22 cellular contexts compared by ENCODE assay signal in the genomic region with DNA sequence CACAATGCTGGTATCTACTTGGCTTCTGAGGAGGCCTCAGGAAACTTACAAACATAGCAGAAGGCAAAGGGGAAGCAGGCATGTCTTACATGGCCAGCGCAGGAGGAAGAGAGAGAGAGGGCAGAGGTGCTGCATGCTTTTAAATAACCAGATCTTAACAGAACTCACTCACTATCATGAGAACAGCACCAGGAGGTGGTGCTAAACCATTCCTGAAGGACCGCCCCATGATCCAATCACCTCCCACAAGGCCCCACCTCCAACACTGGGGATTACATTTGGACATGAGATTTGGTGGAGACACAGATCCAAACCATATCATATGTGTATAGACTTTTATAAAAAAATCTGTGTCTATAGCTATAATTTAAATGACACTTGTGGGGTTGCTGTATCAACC. TPM values are rescaled to one million over a fixed set of nuclear protein-coding genes. Genes with fewer than 3 reads are reported as not detected.
DNase-seq lines count a peak whose midpoint lies in the region; ATAC-seq, FAIRE-seq and TF ChIP-seq lines count a peak whose summit lies in the region.
"Had no signal": no experiment of that assay in that cellular context is flagged by ENCODE, and none has a peak within 500 bp of the region (broad histone marks: within the 10 kb centered on the region; RNA-seq: fewer than 3 reads in every experiment).

No MANE protein-coding gene starts in this region.

- peaks cover 14% of the 10 kb centered on the region for H3K9me3 Mint-ChIP-seq in GM23338

- DNase-seq in SK-N-SH: no peak
- peak; percentile 13 for DNase-seq in GM23338 (ENCODE audit: low spot score)
- DNase-seq in bronchial epithelial cell (ENCODE audit: low read depth): no peak
- no peak for DNase-seq in mesenchymal stem cell
- DNase-seq in KG1 (lab: John Stamatoyannopoulos, UW): no peak
- no peak for DNase-seq in GM10248 (ENCODE audit: extremely low spot score)
- no peak for DNase-seq in upper lobe of left lung
- DNase-seq: 8988T; CD8-positive, alpha-beta T cell; DMS53; NCI-H1417; NCI-H187; NCI-H2107; NCI-H2227 treated with DMSO at 0.1 percent for 48 hours; NCI-H510A treated with DMSO at 0.1 percent for 48 hours; NCI-H774; SHP77 treated with DMSO at 0.1 percent for 48 hours had no signal

- WGBS in SK-N-SH (ENCODE audit: low lambda C conversion rate): 91% methylated on average over 2 of the region's 2 CpGs
- WGBS in mesenchymal stem cell: 100% methylated on average over 2 of the region's 2 CpGs
- WGBS in upper lobe of left lung, 2 donors: 90 to 92% methylated on average over 2 of the region's 2 CpGs

- TF ChIP-seq CTCF in SK-N-SH (IDR thresholded peaks at IDR 0.05) (no peak), GM23338 (conservative IDR thresholded peaks at IDR 0.05; ENCODE audit: low read depth in 2 of 2) (peak in 1 of 2 experiments; percentile 23; a peak in 2 of 4 replicates), bronchial epithelial cell (IDR thresholded peaks at IDR 0.05; ENCODE audit: insufficient read depth, low read length, severe bottlenecking) (peak; percentile 1), GM10248 (IDR thresholded peaks at IDR 0.05; ENCODE audit: control extremely low read depth, extremely low read depth, low read depth, missing control alignments) (no peak), upper lobe of left lung (IDR thresholded peaks at IDR 0.05) (no peak)

- H3K79me2 ChIP-seq in SK-N-SH (ENCODE audit: insufficient read depth) (no peaks in the 10 kb centered on the region), GM23338 (replicated peaks; ENCODE audit: insufficient read depth) (no peaks in the 10 kb centered on the region)

- H3K27ac ChIP-seq in SK-N-SH (ENCODE audit: low read depth in 2 of 2, low read length in 1 of 2): no peak overlapping the region
- H3K27ac ChIP-seq in GM23338 (ENCODE audit: low read depth): no peak overlapping the region
- H3K27ac ChIP-seq in mesenchymal stem cell (ENCODE audit: low read length, poor library complexity, severe bottlenecking): no peak overlapping the region
- no peak overlapping the region for H3K27ac ChIP-seq in upper lobe of left lung
- H3K27ac ChIP-seq: BLaER1 had no signal

- H3K14ac ChIP-seq in mesenchymal stem cell (ENCODE audit: low read length in 2 of 2): no peak overlapping the region

- no peak overlapping the region for H2BK12ac ChIP-seq in mesenchymal stem cell (ENCODE audit: low read length in 2 of 2)

- H4K20me1 ChIP-seq in SK-N-SH (ENCODE audit: insufficient read depth): no peaks in the 10 kb centered on the region
- H4K20me1 ChIP-seq in GM23338 (replicated peaks; ENCODE audit: insufficient read depth): no peaks in the 10 kb centered on the region
- H4K20me1 ChIP-seq: BLaER1 had no signal

- H3K4me1 ChIP-seq in SK-N-SH (ENCODE audit: control insufficient read depth in 1 of 2, insufficient read depth in 2 of 2, low read depth in 1 of 2, low read length in 1 of 2) (no peaks in the 10 kb centered on the region), GM23338 (ENCODE audit: insufficient read depth) (peaks cover 3% of the 10 kb centered on the region; the same call in 1 of the 2 replicates), mesenchymal stem cell (ENCODE audit: control insufficient read depth, insufficient read depth, low read depth, low read length) (no peaks in the 10 kb centered on the region), upper lobe of left lung (no peaks in the 10 kb centered on the region)
- H3K4me1 ChIP-seq: HAP-1 had no signal

- H2AFZ ChIP-seq in SK-N-SH (ENCODE audit: low read depth) (no peak overlapping the region), GM23338 (no peak overlapping the region), mesenchymal stem cell (ENCODE audit: low read depth, low read length) (peak overlapping the region; percentile 5)

- H2BK5ac ChIP-seq in mesenchymal stem cell (ENCODE audit: low read depth, low read length, poor library complexity, severe bottlenecking): no peak overlapping the region

- peaks cover 2% of the 10 kb centered on the region for H3K27me3 Mint-ChIP-seq in GM23338 (ENCODE audit: insufficient read depth, low read depth, poor library complexity)

- H3K4me2 ChIP-seq in SK-N-SH (no peak overlapping the region), GM23338 (no peak overlapping the region), mesenchymal stem cell (ENCODE audit: low read length, poor library complexity, severe bottlenecking) (no peak overlapping the region)
- H3K4me2 ChIP-seq: BLaER1 had no signal

- no peak for TF ChIP-seq POLR2A in upper lobe of left lung (IDR thresholded peaks at IDR 0.05)

- no peak overlapping the region for H3K4ac ChIP-seq in mesenchymal stem cell (ENCODE audit: low read depth in 1 of 2, low read length in 2 of 2)

- no peak overlapping the region for H4K8ac ChIP-seq in mesenchymal stem cell (ENCODE audit: low read length)

- H3K79me1 ChIP-seq in mesenchymal stem cell (replicated peaks; ENCODE audit: low read length, poor library complexity, severe bottlenecking): no peaks in the 10 kb centered on the region

- H3K27me3 ChIP-seq in SK-N-SH (ENCODE audit: insufficient read depth): no peaks in the 10 kb centered on the region
- no peaks in the 10 kb centered on the region for H3K27me3 ChIP-seq in GM23338 (ENCODE audit: insufficient read depth)
- H3K27me3 ChIP-seq in bronchial epithelial cell (ENCODE audit: control insufficient read depth, insufficient read depth, low read length): peaks cover 4% of the 10 kb centered on the region
- H3K27me3 ChIP-seq in mesenchymal stem cell (ENCODE audit: control insufficient read depth in 1 of 2, insufficient read depth in 1 of 2, low read length in 2 of 2): peaks cover 6 to 9% of the 10 kb centered on the region in 2 experiments
- H3K27me3 ChIP-seq in upper lobe of left lung: no peaks in the 10 kb centered on the region
- H3K27me3 ChIP-seq: BLaER1 had no signal

- H3K9me2 ChIP-seq in SK-N-SH (no peaks in the 10 kb centered on the region), GM23338 (ENCODE audit: insufficient read depth) (peaks cover 16% of the 10 kb centered on the region; the same call in 1 of the 2 replicates)

- H3K23ac ChIP-seq in mesenchymal stem cell (ENCODE audit: low read length in 2 of 2): no peak overlapping the region

- H3K18ac ChIP-seq in mesenchymal stem cell (ENCODE audit: low read depth in 1 of 2, low read length in 2 of 2): no peak overlapping the region

- H3K9me3 ChIP-seq in SK-N-SH (no peaks in the 10 kb centered on the region), mesenchymal stem cell (ENCODE audit: control insufficient read depth, low read length) (no peaks in the 10 kb centered on the region), upper lobe of left lung (no peaks in the 10 kb centered on the region)
- H3K9me3 ChIP-seq: HAP-1 had no signal

- no peaks in the 10 kb centered on the region for H3F3A ChIP-seq in SK-N-SH (replicated peaks; ENCODE audit: insufficient read depth)
- no peaks in the 10 kb centered on the region for H3F3A ChIP-seq in GM23338 (replicated peaks; ENCODE audit: low read depth)

- H3K4me3 ChIP-seq in SK-N-SH (ENCODE audit: low read depth in 2 of 2, low read length in 1 of 2) (no peak overlapping the region), GM23338 (no peak overlapping the region), bronchial epithelial cell (ENCODE audit: low read depth, low read length) (no peak overlapping the region), mesenchymal stem cell (ENCODE audit: insufficient read depth in 1 of 2, low read depth in 1 of 2, low read length in 2 of 2) (no peak overlapping the region), upper lobe of left lung (no peak overlapping the region)
- H3K4me3 ChIP-seq: BLaER1, HAP-1 had no signal

- H2BK15ac ChIP-seq in mesenchymal stem cell (ENCODE audit: low read depth, poor library complexity, severe bottlenecking): no peak overlapping the region

- peaks cover 10% of the 10 kb centered on the region for H3K36me3 Mint-ChIP-seq in GM23338 (ENCODE audit: low read depth)
- H3K36me3 Mint-ChIP-seq: CD8-positive, alpha-beta T cell had no signal

- no peak overlapping the region for H2BK120ac ChIP-seq in mesenchymal stem cell (ENCODE audit: low read depth, low read length)

- ATAC-seq in SK-N-SH treated with all-trans-retinoic acid at 6 μM for 48 hours: 0 out of 3 replicates have a peak, but pooled peaks have one; percentile 31
- ATAC-seq in GM23338: no peak
- ATAC-seq in upper lobe of left lung (ENCODE audit: low FRiP score in 2 of 2): no peak
- ATAC-seq: CD8-positive, alpha-beta T cell had no signal

- no peak for FAIRE-seq in bronchial epithelial cell (lab: Jason Lieb, UNC)

- no peak overlapping the region for H2AK5ac ChIP-seq in mesenchymal stem cell (ENCODE audit: low read length, severe bottlenecking)

- H3K9ac ChIP-seq in SK-N-SH: no peak overlapping the region
- no peak overlapping the region for H3K9ac ChIP-seq in mesenchymal stem cell (ENCODE audit: low read length)
- H3K9ac ChIP-seq: BLaER1 had no signal

- H4K91ac ChIP-seq in mesenchymal stem cell (ENCODE audit: low read length): no peak overlapping the region

- POLR2A ChIA-PET in SK-N-SH (lab: Yijun Ruan, JAX) (no interaction called here), GM10248 (lab: Yijun Ruan, JAX) (no interaction called here)

- no peak for TF ChIP-seq RAD21 in SK-N-SH (IDR thresholded peaks at IDR 0.05; ENCODE audit: low read length)

- TF ChIP-seq EP300 in SK-N-SH (IDR thresholded peaks at IDR 0.05; ENCODE audit: borderline replicate concordance in 1 of 2, low read depth in 1 of 2, low read length in 1 of 2): no peak
- no peak for TF ChIP-seq EP300 in upper lobe of left lung (IDR thresholded peaks at IDR 0.05)

- H3K36me3 ChIP-seq in SK-N-SH (replicated peaks in 1 of 2; ENCODE audit: control insufficient read depth in 1 of 2, insufficient read depth in 2 of 2, low read length in 1 of 2): no peaks in the 10 kb centered on the region
- no peaks in the 10 kb centered on the region for H3K36me3 ChIP-seq in GM23338 (ENCODE audit: insufficient read depth)
- no peaks in the 10 kb centered on the region for H3K36me3 ChIP-seq in bronchial epithelial cell (ENCODE audit: control insufficient read depth, insufficient read depth, low read length)
- H3K36me3 ChIP-seq in mesenchymal stem cell (ENCODE audit: control insufficient read depth in 1 of 2, insufficient read depth in 2 of 2, low read depth in 1 of 2, low read length in 2 of 2): peaks cover 0 to 3% of the 10 kb centered on the region in 2 experiments
- H3K36me3 ChIP-seq in upper lobe of left lung: no peaks in the 10 kb centered on the region
- H3K36me3 ChIP-seq: BLaER1, HAP-1 had no signal

- no peak overlapping the region for H3K4me3 Mint-ChIP-seq in GM23338
- H3K4me3 Mint-ChIP-seq: CD8-positive, alpha-beta T cell had no signal

- H3K4me1 Mint-ChIP-seq in GM23338: peaks cover 11% of the 10 kb centered on the region

- CTCF ChIA-PET in SK-N-SH (lab: Yijun Ruan, JAX): no interaction called here
- CTCF ChIA-PET in GM10248 (lab: Yijun Ruan, JAX): no interaction called here

- H3K27ac Mint-ChIP-seq in GM23338: no peak overlapping the region
- H3K27ac Mint-ChIP-seq: CD8-positive, alpha-beta T cell had no signal

RNA-seq across cellular contexts. Expression of gene ERVMER34-1, which starts 48.6 kb away (rescaled TPM):
- 0.05 and 0.06 TPM in 2 replicates for polyA plus RNA-seq in SK-N-SH (2012; rRNA removed)
- 0.08 and 0.09 TPM in 2 replicates for polyA plus RNA-seq in SK-N-SH (2012; cell fraction: cytosol; rRNA removed)
- 0.02 TPM in 1 of 2 replicates, not detected in the other for polyA plus RNA-seq in SK-N-SH (2012; cell fraction: nucleus; rRNA removed)
- total RNA-seq in GM23338 (2014; rRNA removed; shearing (Covaris generic)): 30.9 and 34.1 TPM in 2 replicates
- 14.5 and 15.9 TPM in 2 replicates for polyA plus RNA-seq in GM23338 (2016; fragmentation: Nextera tagmentation; extraction: Ambion mirVana)
- total RNA-seq in bronchial epithelial cell: 0.51 and 3.2 TPM in 2 replicates
- 0.75 TPM for polyA plus RNA-seq in mesenchymal stem cell (2013, experiment 1 of 2)
- 0.63 TPM for polyA plus RNA-seq in mesenchymal stem cell (2013, experiment 2 of 2)
- 1 to 10 TPM in 1 of 6 donors, under 1 TPM in 4, not detected in 1; 0.44 to 2.1 (median 0.79) TPM for total RNA-seq in upper lobe of left lung
- total RNA-seq: CD8-positive, alpha-beta T cell; G401; OCI-LY7 had no signal
